10 cellular contexts compared by ENCODE assay signal in genomic region chr2:110105608-110106467, GRCh38. TPM values are rescaled to one million over a fixed set of nuclear protein-coding genes. Genes with fewer than 3 reads are reported as not detected.
A peak's percentile ranks its signal among the peaks of the same experiment; 100 is the strongest.
DNase-seq lines count a peak whose midpoint lies in the region; ATAC-seq and TF ChIP-seq lines count a peak whose summit lies in the region.
"Had no signal": no experiment of that assay in that cellular context is flagged by ENCODE, and none has a peak within 500 bp of the region (broad histone marks: within the 10 kb centered on the region; RNA-seq: fewer than 3 reads in every experiment).

No MANE protein-coding gene starts in this region.

- H3K4me1 ChIP-seq in ACC112 (ENCODE audit: control insufficient read depth, insufficient read depth, low read length, unreplicated experiment) (peaks cover 42% of the 10 kb centered on the region), adipocyte (ENCODE audit: control insufficient read depth, insufficient read depth, low read length) (peaks cover 30% of the 10 kb centered on the region), lung (ENCODE audit: control insufficient read depth in 2 of 2, insufficient read depth in 2 of 2, low read length in 2 of 2) (peaks cover 2 to 40% of the 10 kb centered on the region in 2 donors)

- intact Hi-C loops in posterior cingulate gyrus (cut with DNase I): no loop called here

- 33 to 39% methylated on average over 8 of the region's 8 CpGs for WGBS in lung, 2 donors

- peak overlapping the region; percentile 15 for H3K9ac ChIP-seq in adipocyte (ENCODE audit: low read length)

- H2AFZ ChIP-seq in ACC112 (ENCODE audit: low read length, unreplicated experiment): peak overlapping the region; percentile 6

- H3K4me3 ChIP-seq in ACC112 (ENCODE audit: low read depth, low read length) (0 out of 2 replicates have a peak overlapping the region, but pooled peaks have one; percentile 6), adipocyte (ENCODE audit: low read length) (no peak overlapping the region), lung (no peak overlapping the region)

- H3K27me3 ChIP-seq in ACC112 (ENCODE audit: insufficient read depth, low read length) (no peaks in the 10 kb centered on the region), adipocyte (replicated peaks; ENCODE audit: control insufficient read depth, insufficient read depth, low read length) (no peaks in the 10 kb centered on the region), lung (ENCODE audit: control insufficient read depth, insufficient read depth) (no peaks in the 10 kb centered on the region)

- DNase-seq in HCEC 1CT (peak; percentile 69), adipocyte (ENCODE audit: low read depth) (peak; percentile 20), lung (ENCODE audit: low spot score) (no peak), posterior cingulate gyrus (no peak)
- DNase-seq: activated CD4-positive, alpha-beta T cell treated with anti-CD3 and anti-CD28 coated beads, Interleukin-2, amount 10 ng/mL, durations not matched to agents 7 days and 5 days; NCI-H1694 had no signal

- H3K36me3 ChIP-seq in ACC112 (ENCODE audit: insufficient read depth, low read length): no peaks in the 10 kb centered on the region
- no peaks in the 10 kb centered on the region for H3K36me3 ChIP-seq in adipocyte (ENCODE audit: control insufficient read depth, insufficient read depth, low read length, severe bottlenecking)
- no peaks in the 10 kb centered on the region for H3K36me3 ChIP-seq in lung (ENCODE audit: control insufficient read depth in 2 of 2, insufficient read depth in 2 of 2, low read length in 2 of 2)

- no peaks in the 10 kb centered on the region for H3K9me3 ChIP-seq in adipocyte (ENCODE audit: control insufficient read depth, low read length)
- no peaks in the 10 kb centered on the region for H3K9me3 ChIP-seq in lung (ENCODE audit: control insufficient read depth in 2 of 2, insufficient read depth in 1 of 2, low read length in 1 of 2)

- ATAC-seq in lung (ENCODE audit: insufficient read depth, low FRiP score) (no peak), GM18520 (IDR thresholded peaks at IDR 0.05; ENCODE audit: unreplicated experiment) (no peak), HG02623 (IDR thresholded peaks at IDR 0.05; ENCODE audit: unreplicated experiment) (no peak), HG02759 (IDR thresholded peaks at IDR 0.05; ENCODE audit: unreplicated experiment) (no peak)

- no peaks in the 10 kb centered on the region for H3K79me2 ChIP-seq in ACC112 (ENCODE audit: control insufficient read depth, insufficient read depth, low read length, unreplicated experiment)

- no peak for TF ChIP-seq CTCF in lung (IDR thresholded peaks at IDR 0.05; ENCODE audit: control extremely low read depth, extremely low read depth)

- H3K27ac ChIP-seq in ACC112 (ENCODE audit: low read depth, low read length): peak overlapping the region; percentile 65
- H3K27ac ChIP-seq in lung (ENCODE audit: low read depth in 1 of 2, low read length in 1 of 2): peak overlapping the region; percentile 12 to 90

RNA-seq across cellular contexts. Expression of gene MALL, which starts 9.8 kb away (rescaled TPM):
- total RNA-seq in lung: 100 to 1,000 TPM; 121 to 123 TPM
- polyA plus RNA-seq in lung: 10 to 100 TPM; 41.5 to 97.7 TPM

Comparison
In these comparisons a context has a peak if more than half of its experiments do, and no peak if none do; other contexts are left out.
1. DNase-seq: peak in HCEC 1CT (single experiment) and adipocyte (single experiment); none in lung (single experiment) and posterior cingulate gyrus (0 of 10).